In the genomic region with DNA sequence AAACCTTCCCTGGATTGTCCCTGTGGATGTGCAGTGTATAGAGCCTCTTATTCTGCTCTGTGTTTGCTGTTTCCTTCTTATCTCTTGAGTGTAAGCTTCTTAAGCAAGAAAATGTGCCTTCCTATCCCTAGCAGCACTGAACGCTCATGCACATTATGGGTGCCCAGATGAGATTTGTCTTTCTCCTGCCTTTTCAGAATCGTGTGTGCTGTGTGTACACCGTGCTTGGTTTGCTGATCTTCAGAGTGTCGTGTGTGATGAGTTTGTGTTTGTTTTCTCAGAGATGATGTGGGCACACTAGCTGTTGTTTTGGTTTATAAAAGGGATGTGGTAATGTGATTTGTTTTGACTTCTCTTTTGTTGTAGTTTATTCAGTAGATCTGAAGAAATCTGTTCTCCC, we compare ENCODE assay signal across 16 cellular contexts. TPM values are rescaled to one million over a fixed set of nuclear protein-coding genes. Genes with fewer than 3 reads are reported as not detected.
DNase-seq lines count a peak whose midpoint lies in the region; ATAC-seq, FAIRE-seq and TF ChIP-seq lines count a peak whose summit lies in the region.
"Had no signal": no experiment of that assay in that cellular context is flagged by ENCODE, and none has a peak within 500 bp of the region (broad histone marks: within the 10 kb centered on the region; RNA-seq: fewer than 3 reads in every experiment).

No MANE protein-coding gene starts in this region.

- H3K9me3 ChIP-seq in WERI-Rb-1 (ENCODE audit: severe bottlenecking), result no peaks in the 10 kb centered on the region
- H3K9me3 ChIP-seq in H1 (ENCODE audit: insufficient read depth in 2 of 2, low read depth in 1 of 2, low read length in 1 of 2), result no peaks in the 10 kb centered on the region
- H3K9me3 ChIP-seq: esophagus muscularis mucosa had no signal

- POLR2A ChIA-PET in H1 (lab: Charles Lee; ENCODE audit: partially characterized antibody), result no interaction called here

- no peaks in the 10 kb centered on the region for H3K79me2 ChIP-seq in H1 (ENCODE audit: control insufficient read depth in 1 of 2, insufficient read depth in 2 of 2, low read length in 2 of 2)

- TF ChIP-seq POLR2A in GM12892 (IDR thresholded peaks at IDR 0.05; ENCODE audit: low read depth, low read length) (no peak), H1 (IDR thresholded peaks at IDR 0.05; ENCODE audit: control extremely low read depth in 1 of 2, low read depth in 2 of 2, low read length in 2 of 2) (no peak)

- FAIRE-seq in GM12892 (lab: Jason Lieb, UNC) (peak; percentile 65), H1 (lab: Jason Lieb, UNC) (no peak)
- FAIRE-seq: G401.6 had no signal

- no peak overlapping the region for H2AFZ ChIP-seq in H1 (ENCODE audit: low read length)

- H3K4me1 ChIP-seq in H1 (replicated peaks in 1 of 4; ENCODE audit: control insufficient read depth in 3 of 4, insufficient read depth in 4 of 4, low read length in 3 of 4), result no peaks in the 10 kb centered on the region
- H3K4me1 ChIP-seq: esophagus muscularis mucosa had no signal

- H3K4ac ChIP-seq in H1 (replicated peaks; ENCODE audit: insufficient read length, low read depth, low read length), result no peak overlapping the region

- no peak overlapping the region for H3K23ac ChIP-seq in H1 (ENCODE audit: insufficient read length)

- no peak overlapping the region for H2BK120ac ChIP-seq in H1 (replicated peaks; ENCODE audit: low read depth, low read length)

- no peak for DNase-seq in GM12892 (ENCODE audit: insufficient read length)
- peak; percentile 21 for DNase-seq in WERI-Rb-1
- DNase-seq in H1 (ENCODE audit: low read depth in 1 of 2, low spot score in 2 of 2), result no peak
- no peak for DNase-seq in sciatic nerve (ENCODE audit: low spot score)
- no peak for DNase-seq in NCI-H2029 treated with DMSO at 0.1 percent for 48 hours (lab: John Stamatoyannopoulos, UW)
- DNase-seq: activated CD4-positive, CD25-positive, alpha-beta regulatory T cell; NCI-H1092 treated with DMSO at 0.1 percent for 48 hours; NCI-H2227 treated with DMSO at 0.1 percent for 48 hours; right cardiac atrium; stimulated activated CD4-positive, alpha-beta T cell treated with anti-CD3 and anti-CD28 coated beads, Interleukin-4, amount 100 ng/mL, for 1 hour had no signal

- H4K20me1 ChIP-seq in H1 (replicated peaks in 1 of 2; ENCODE audit: control insufficient read depth in 1 of 2, insufficient read depth in 2 of 2, low read length in 2 of 2), result peaks cover 0 to 1% of the 10 kb centered on the region in 2 experiments

- no peak overlapping the region for H4K91ac ChIP-seq in H1 (replicated peaks; ENCODE audit: insufficient read length, low read length)

- H3K27ac ChIP-seq in WERI-Rb-1 (peak overlapping the region; percentile 59), H1 (ENCODE audit: low read depth, low read length) (no peak overlapping the region)
- H3K27ac ChIP-seq: esophagus muscularis mucosa had no signal

- no peak for TF ChIP-seq EP300 in H1 (IDR thresholded peaks at IDR 0.05; ENCODE audit: borderline replicate concordance in 1 of 2, low read depth in 2 of 2, low read length in 2 of 2)

- H3K36me3 ChIP-seq in WERI-Rb-1 (no peaks in the 10 kb centered on the region), H1 (ENCODE audit: control insufficient read depth in 2 of 4, insufficient read depth in 4 of 4, low read length in 3 of 4) (no peaks in the 10 kb centered on the region; a peak in 3 of 8 replicates)
- H3K36me3 ChIP-seq: esophagus muscularis mucosa had no signal

- ATAC-seq in sciatic nerve, result peak; percentile 46
- no peak for ATAC-seq in HG03135 (IDR thresholded peaks at IDR 0.05; ENCODE audit: unreplicated experiment)
- ATAC-seq in HG03039 (IDR thresholded peaks at IDR 0.05; ENCODE audit: unreplicated experiment), result no peak
- ATAC-seq: SK-N-SH treated with all-trans-retinoic acid at 6 μM for 48 hours had no signal

- H2BK12ac ChIP-seq in H1 (ENCODE audit: low read depth, low read length), result peak overlapping the region; percentile 52; the same call in 1 of the 2 replicates

- CTCF ChIA-PET in H1 (lab: Charles Lee; ENCODE audit: partially characterized antibody), result interaction anchor here (0.6 to 2.2 kb wide), 3 partner anchors 13 to 294 kb away, joined by 4 to 9 read pairs (median 4); no protein-coding TSS in a partner anchor

- TF ChIP-seq RAD21 in H1 (IDR thresholded peaks at IDR 0.05 in 1 of 2, conservative IDR thresholded peaks at IDR 0.05 in 1 of 2; ENCODE audit: low read depth in 2 of 2, low read length in 2 of 2), result no peak

- H3K56ac ChIP-seq in H1 (replicated peaks; ENCODE audit: insufficient read length, low read depth, low read length), result no peak overlapping the region

- H3K4me3 ChIP-seq in WERI-Rb-1 (ENCODE audit: low read depth, low read length), result peak overlapping the region; percentile 11
- no peak overlapping the region for H3K4me3 ChIP-seq in H1 (ENCODE audit: extremely low read depth in 1 of 4, insufficient read depth in 2 of 4, low read depth in 3 of 4, low read length in 4 of 4)
- H3K4me3 ChIP-seq: esophagus muscularis mucosa had no signal

- no peaks in the 10 kb centered on the region for H3K79me1 ChIP-seq in H1 (ENCODE audit: low read depth, low read length)

- no peak overlapping the region for H2AK5ac ChIP-seq in H1 (ENCODE audit: low read depth, low read length)

- WGBS in H1 (ENCODE audit: extremely low coverage in 1 of 2, insufficient coverage in 1 of 2, insufficient read length in 1 of 2, insufficient replicate concordance in 2 of 2, low coverage in 1 of 2, low lambda C conversion rate in 2 of 2, missing lambda C conversion rate in 1 of 2), 2 experiments, result 96% methylated on average over 4 of the region's 4 CpGs; no CpG with 5 or more reads in 1 of the 2 experiments

- TF ChIP-seq CTCF in WERI-Rb-1 (IDR thresholded peaks at IDR 0.05; ENCODE audit: low read depth, low read length) (no peak), H1 (IDR thresholded peaks at IDR 0.05; ENCODE audit: control extremely low read depth in 1 of 3, insufficient read depth in 1 of 3, low read depth in 1 of 3, low read length in 3 of 3) (no peak)

- H2BK20ac ChIP-seq in H1 (ENCODE audit: low read length), result no peak overlapping the region

- intact Hi-C loops in sciatic nerve (cut with DNase I), result no loop called here

- no peak overlapping the region for H2BK5ac ChIP-seq in H1 (ENCODE audit: low read depth, low read length)

- H3K27me3 ChIP-seq in WERI-Rb-1 (ENCODE audit: insufficient read depth, low read depth, severe bottlenecking) (no peaks in the 10 kb centered on the region), H1 (replicated peaks in 1 of 4; ENCODE audit: control insufficient read depth in 3 of 4, extremely low read depth in 1 of 4, insufficient read depth in 3 of 4, low read length in 3 of 4) (no peaks in the 10 kb centered on the region)
- H3K27me3 ChIP-seq: esophagus muscularis mucosa had no signal

- H3K18ac ChIP-seq in H1 (ENCODE audit: extremely low read depth, low read length), result no peak overlapping the region

- H2BK15ac ChIP-seq in H1 (ENCODE audit: low read length), result no peak overlapping the region

- H3K23me2 ChIP-seq in H1 (ENCODE audit: low read depth, low read length), result no peaks in the 10 kb centered on the region

- H3K14ac ChIP-seq in H1 (ENCODE audit: insufficient read length), result no peak overlapping the region

- H3K4me2 ChIP-seq in H1 (ENCODE audit: insufficient read depth in 1 of 2, low read depth in 2 of 2, low read length in 2 of 2), result no peak overlapping the region

- H4K8ac ChIP-seq in H1 (ENCODE audit: extremely low read depth, insufficient read depth, low read length), result no peak overlapping the region

- H4K5ac ChIP-seq in H1 (ENCODE audit: insufficient read length, low read depth, low read length), result no peak overlapping the region

- H3K9ac ChIP-seq in H1 (replicated peaks in 1 of 4; ENCODE audit: extremely low read depth in 1 of 4, low read depth in 3 of 4, low read length in 3 of 4), result no peak overlapping the region

TF ChIP-seq in H1, 55 proteins besides CTCF, POLR2A, EP300 and RAD21:
- TF ChIP-seq RXRA (IDR thresholded peaks at IDR 0.05; ENCODE audit: insufficient read depth, low read depth, low read length) (no peak), RNF2 (IDR thresholded peaks at IDR 0.05; ENCODE audit: borderline replicate concordance, low read depth, low read length, missing control alignments, poor library complexity, severe bottlenecking) (no peak), HDAC2 (IDR thresholded peaks at IDR 0.05; ENCODE audit: borderline replicate concordance in 1 of 2, low read depth in 2 of 2, low read length in 2 of 2) (no peak), SRF (IDR thresholded peaks at IDR 0.05; ENCODE audit: low read depth, low read length) (no peak), YY1 (IDR thresholded peaks at IDR 0.05; ENCODE audit: low read depth, low read length) (no peak), BRCA1 (IDR thresholded peaks at IDR 0.05; ENCODE audit: low read depth, low read length) (no peak), RFX5 (IDR thresholded peaks at IDR 0.05; ENCODE audit: borderline replicate concordance, low read depth, low read length) (no peak), CEBPB (IDR thresholded peaks at IDR 0.05; ENCODE audit: low read depth, low read length) (no peak), RBBP5 (IDR thresholded peaks at IDR 0.05; ENCODE audit: borderline replicate concordance, low read depth, low read length) (no peak)
- TF ChIP-seq, protein P1, sequence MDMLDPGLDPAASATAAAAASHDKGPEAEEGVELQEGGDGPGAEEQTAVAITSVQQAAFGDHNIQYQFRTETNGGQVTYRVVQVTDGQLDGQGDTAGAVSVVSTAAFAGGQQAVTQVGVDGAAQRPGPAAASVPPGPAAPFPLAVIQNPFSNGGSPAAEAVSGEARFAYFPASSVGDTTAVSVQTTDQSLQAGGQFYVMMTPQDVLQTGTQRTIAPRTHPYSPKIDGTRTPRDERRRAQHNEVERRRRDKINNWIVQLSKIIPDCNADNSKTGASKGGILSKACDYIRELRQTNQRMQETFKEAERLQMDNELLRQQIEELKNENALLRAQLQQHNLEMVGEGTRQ (IDR thresholded peaks at IDR 0.05; ENCODE audit: low read length), result no peak

RNA-seq across cellular contexts. Expression of a gene that starts 19.8 kb away (rescaled TPM):
- not detected for polyA plus RNA-seq in GM12892 (2012; ENCODE audit: missing spikeins)
- total RNA-seq in H1 (2021; fragmentation: NEBNext Ultra II Directional; extraction: Animal tissue kit (Norgen Biotek cat#: 25700)), result not detected in 2 replicates
- not detected in 2 replicates for polyA plus RNA-seq in H1 (2011; rRNA removed)
- polyA plus RNA-seq in H1 (2011; cell fraction: cytosol; rRNA removed), result not detected
- polyA plus RNA-seq in H1 (2011; cell fraction: nucleus; rRNA removed), result not detected
- polyA plus RNA-seq in H1 (2012, experiment 1 of 2), result not detected in 4 replicates
- not detected for polyA plus RNA-seq in H1 (2012, experiment 2 of 2)
- not detected for polyA plus RNA-seq in H1 (2013, experiment 1 of 2)
- not detected for polyA plus RNA-seq in H1 (2013, experiment 2 of 2)
- not detected in 2 replicates for polyA minus RNA-seq in H1 (2011; rRNA and poly(A)+ RNA removed)
- not detected for polyA minus RNA-seq in H1 (2011; cell fraction: cytosol; rRNA and poly(A)+ RNA removed)
- polyA minus RNA-seq in H1 (2011; cell fraction: nucleus; rRNA and poly(A)+ RNA removed), result not detected
- total RNA-seq in sciatic nerve, result 1.6 TPM
- total RNA-seq: OCI-LY7 had no signal
